Comparison of ENCODE assay signal across 24 cellular contexts in the genomic region with DNA sequence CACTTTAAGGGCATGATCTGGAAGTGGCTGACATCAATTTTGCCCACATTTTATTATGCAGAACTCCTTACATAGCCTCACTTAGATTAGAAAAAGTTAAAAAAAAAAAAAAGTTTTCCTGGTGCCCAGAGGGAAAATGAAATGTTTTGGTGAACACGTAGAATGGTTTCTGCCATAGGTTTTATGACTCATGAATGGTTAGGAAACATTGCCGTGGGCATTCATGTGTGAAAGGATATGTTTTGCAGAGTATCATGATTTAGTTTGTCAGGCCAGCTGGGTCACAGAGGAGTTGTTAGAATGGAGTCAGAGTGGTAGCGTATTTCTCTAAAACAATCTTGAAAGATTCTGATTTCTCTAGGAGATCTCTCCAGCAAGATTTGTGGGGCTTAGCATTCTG.
DNase-seq lines count a peak whose midpoint lies in the region; ATAC-seq and TF ChIP-seq lines count a peak whose summit lies in the region.
"Had no signal": no experiment of that assay in that cellular context is flagged by ENCODE, and none has a peak within 500 bp of the region (broad histone marks: within the 10 kb centered on the region; RNA-seq: fewer than 3 reads in every experiment).

No MANE protein-coding gene starts in this region.

- no peak overlapping the region for H3K4ac ChIP-seq in trophoblast cell (ENCODE audit: low read depth, low read length)

- H3K9me2 ChIP-seq in GM23338 (ENCODE audit: insufficient read depth) = no peaks in the 10 kb centered on the region

- H4K8ac ChIP-seq in trophoblast cell (ENCODE audit: low read depth, low read length) = no peak overlapping the region

- H3K27me3 Mint-ChIP-seq in activated CD4-positive, alpha-beta T cell treated with anti-CD3 and anti-CD28 coated beads for 36 hours = no peaks in the 10 kb centered on the region
- peaks cover 3% of the 10 kb centered on the region for H3K27me3 Mint-ChIP-seq in GM23338 (ENCODE audit: insufficient read depth, low read depth, poor library complexity)
- H3K27me3 Mint-ChIP-seq: activated CD4-positive, alpha-beta memory T cell treated with anti-CD3 and anti-CD28 coated beads for 36 hours; effector memory CD8-positive, alpha-beta T cell; IgD-negative memory B cell; T-helper 17 cell had no signal

- no peaks in the 10 kb centered on the region for H3K4me1 ChIP-seq in trophoblast cell (ENCODE audit: control insufficient read depth in 1 of 2, insufficient read depth in 2 of 2, low read length in 2 of 2)
- H3K4me1 ChIP-seq in GM23338 (ENCODE audit: insufficient read depth) = peaks cover 20% of the 10 kb centered on the region
- H3K4me1 ChIP-seq: BLaER1, heart left ventricle, SJCRH30 had no signal

- no peak overlapping the region for H2BK5ac ChIP-seq in trophoblast cell (ENCODE audit: low read depth, low read length, poor library complexity)

- H3K9me3 Mint-ChIP-seq in activated CD4-positive, alpha-beta T cell treated with anti-CD3 and anti-CD28 coated beads for 36 hours (ENCODE audit: low read depth) = no peaks in the 10 kb centered on the region
- H3K9me3 Mint-ChIP-seq in GM23338 = no peaks in the 10 kb centered on the region
- H3K9me3 Mint-ChIP-seq: activated CD4-positive, alpha-beta memory T cell treated with anti-CD3 and anti-CD28 coated beads for 36 hours; effector memory CD8-positive, alpha-beta T cell had no signal

- H2AFZ ChIP-seq in trophoblast cell (ENCODE audit: insufficient read depth, low read length, poor library complexity) (no peak overlapping the region), GM23338 (no peak overlapping the region)

- CTCF ChIA-PET in activated CD4-positive, alpha-beta T cell treated with anti-CD3 and anti-CD28 coated beads for 36 hours (lab: Charles Lee) = interaction anchor here (1.8 kb wide), 1 partner anchor 13 kb away, joined by 7 read pairs; no protein-coding TSS in a partner anchor

- no peaks in the 10 kb centered on the region for H3K27me3 ChIP-seq in trophoblast cell (ENCODE audit: insufficient read depth, low read length)
- H3K27me3 ChIP-seq in GM23338 (ENCODE audit: insufficient read depth) = no peaks in the 10 kb centered on the region
- H3K27me3 ChIP-seq: BLaER1, heart left ventricle, MG63, SJCRH30 had no signal

- no peak overlapping the region for H3K4me2 ChIP-seq in trophoblast cell (ENCODE audit: low read length)
- H3K4me2 ChIP-seq in GM23338 = no peak overlapping the region
- H3K4me2 ChIP-seq: BLaER1 had no signal

- no peak overlapping the region for H2BK120ac ChIP-seq in trophoblast cell (ENCODE audit: insufficient read depth, low read length, poor library complexity)

- H3K36me3 Mint-ChIP-seq in activated CD4-positive, alpha-beta T cell treated with anti-CD3 and anti-CD28 coated beads for 36 hours (ENCODE audit: low read depth) = peaks cover 6% of the 10 kb centered on the region
- no peaks in the 10 kb centered on the region for H3K36me3 Mint-ChIP-seq in GM23338 (ENCODE audit: low read depth)
- H3K36me3 Mint-ChIP-seq: activated CD4-positive, alpha-beta memory T cell treated with anti-CD3 and anti-CD28 coated beads for 36 hours had no signal

- no peaks in the 10 kb centered on the region for H3K9me3 ChIP-seq in trophoblast cell (ENCODE audit: insufficient read depth, low read depth, low read length)
- H3K9me3 ChIP-seq: BLaER1, heart left ventricle, MG63, SJCRH30 had no signal

- H4K91ac ChIP-seq in trophoblast cell (ENCODE audit: low read depth, low read length) = no peak overlapping the region

- no peaks in the 10 kb centered on the region for H3K36me3 ChIP-seq in trophoblast cell (ENCODE audit: control insufficient read depth in 1 of 2, insufficient read depth in 2 of 2, low read length in 2 of 2)
- no peaks in the 10 kb centered on the region for H3K36me3 ChIP-seq in GM23338 (ENCODE audit: insufficient read depth)
- H3K36me3 ChIP-seq: MG63, SJCRH30, WERI-Rb-1 had no signal

- H3K27ac ChIP-seq in trophoblast cell (ENCODE audit: low read depth, low read length) (no peak overlapping the region), GM23338 (ENCODE audit: low read depth) (no peak overlapping the region)
- H3K27ac ChIP-seq: 22Rv1, BLaER1, heart left ventricle, SJCRH30, WERI-Rb-1 had no signal

- POLR2A ChIA-PET in activated CD4-positive, alpha-beta T cell treated with anti-CD3 and anti-CD28 coated beads for 36 hours (lab: Charles Lee) = no interaction called here

- no peak overlapping the region for H3K18ac ChIP-seq in trophoblast cell (ENCODE audit: low read length)

- H3K4me3 Mint-ChIP-seq in activated CD4-positive, alpha-beta T cell treated with anti-CD3 and anti-CD28 coated beads for 36 hours = no peak overlapping the region
- H3K4me3 Mint-ChIP-seq in GM23338 = no peak overlapping the region
- H3K4me3 Mint-ChIP-seq: activated CD4-positive, alpha-beta memory T cell treated with anti-CD3 and anti-CD28 coated beads for 36 hours; effector memory CD8-positive, alpha-beta T cell; IgD-negative memory B cell; T-helper 17 cell had no signal

- H2BK12ac ChIP-seq in trophoblast cell (ENCODE audit: low read length) = no peak overlapping the region

- intact Hi-C loops in activated CD4-positive, alpha-beta T cell treated with anti-CD3 and anti-CD28 coated beads for 36 hours (cut with DNase I, micrococcal nuclease) = no loop called here

- TF ChIP-seq CTCF in epithelial cell of esophagus (IDR thresholded peaks at IDR 0.05; ENCODE audit: insufficient read depth, low read depth, low read length, missing control alignments) = no peak
- no peak for TF ChIP-seq CTCF in GM23338 (conservative IDR thresholded peaks at IDR 0.05; ENCODE audit: low read depth in 2 of 2)

- H3K79me2 ChIP-seq in trophoblast cell (ENCODE audit: control insufficient read depth, insufficient read depth, low read length, poor library complexity) = no peaks in the 10 kb centered on the region
- H3K79me2 ChIP-seq in GM23338 (replicated peaks; ENCODE audit: insufficient read depth) = peaks cover 2% of the 10 kb centered on the region; the same call in 1 of the 2 replicates

- H3K9ac ChIP-seq in trophoblast cell (ENCODE audit: low read length) = no peak overlapping the region
- H3K9ac ChIP-seq: BLaER1 had no signal

- H3K4me3 ChIP-seq in epithelial cell of esophagus (ENCODE audit: low read length) = no peak overlapping the region
- no peak overlapping the region for H3K4me3 ChIP-seq in trophoblast cell (ENCODE audit: low read depth, low read length)
- no peak overlapping the region for H3K4me3 ChIP-seq in GM23338
- H3K4me3 ChIP-seq: BLaER1, heart left ventricle, MG63, SJCRH30 had no signal

- H3K4me1 Mint-ChIP-seq in activated CD4-positive, alpha-beta T cell treated with anti-CD3 and anti-CD28 coated beads for 36 hours = peaks cover 9% of the 10 kb centered on the region
- peaks cover 22% of the 10 kb centered on the region for H3K4me1 Mint-ChIP-seq in GM23338
- H3K4me1 Mint-ChIP-seq: T-helper 17 cell had no signal

- H3K27ac Mint-ChIP-seq in activated CD4-positive, alpha-beta T cell treated with anti-CD3 and anti-CD28 coated beads for 36 hours = no peak overlapping the region
- no peak overlapping the region for H3K27ac Mint-ChIP-seq in GM23338
- H3K27ac Mint-ChIP-seq: activated CD4-positive, alpha-beta memory T cell treated with anti-CD3 and anti-CD28 coated beads for 36 hours; effector memory CD8-positive, alpha-beta T cell; IgD-negative memory B cell; T-helper 17 cell had no signal

- H3K79me1 ChIP-seq in trophoblast cell (ENCODE audit: low read length) = no peaks in the 10 kb centered on the region

- WGBS in trophoblast cell (ENCODE audit: extremely low coverage, insufficient coverage, insufficient read length) = no CpG with 5 or more reads among the region's 3 CpGs

- no peaks in the 10 kb centered on the region for H4K20me1 ChIP-seq in GM23338 (replicated peaks; ENCODE audit: insufficient read depth)

- ATAC-seq in activated CD4-positive, alpha-beta T cell treated with anti-CD3 and anti-CD28 coated beads for 36 hours = peak; percentile 42
- ATAC-seq in HG02981 (IDR thresholded peaks at IDR 0.05; ENCODE audit: unreplicated experiment) (no peak), GM23338 (no peak)
- ATAC-seq: effector memory CD8-positive, alpha-beta T cell; heart left ventricle; T-helper 17 cell had no signal

- H3F3A ChIP-seq in GM23338 (replicated peaks; ENCODE audit: low read depth) = no peaks in the 10 kb centered on the region

- no peak overlapping the region for H3K14ac ChIP-seq in trophoblast cell (ENCODE audit: low read length)

- DNase-seq in activated CD4-positive, alpha-beta T cell treated with anti-CD3 and anti-CD28 coated beads for 36 hours = no peak
- no peak for DNase-seq in activated CD4-positive, alpha-beta T cell treated with anti-CD3 and anti-CD28 coated beads for 48 hours
- peak; percentile 42 for DNase-seq in T1000 (lab: John Stamatoyannopoulos, UW)
- DNase-seq in epithelial cell of esophagus (ENCODE audit: low read depth) = peak; percentile 94
- DNase-seq in trophoblast cell = peak; percentile 84 to 98
- no peak for DNase-seq in GM23338 (ENCODE audit: low spot score)
- no peak for DNase-seq in NCI-H187 (lab: John Stamatoyannopoulos, UW)
- DNase-seq: activated CD4-positive, alpha-beta memory T cell treated with anti-CD3 and anti-CD28 coated beads for 36 hours; activated naive CD4-positive, alpha-beta T cell treated with Interleukin-2 at 50 U/mL for 16 hours; effector memory CD8-positive, alpha-beta T cell; GDM1; heart left ventricle; MG63; NCI-H1436 treated with DMSO at 0.1 percent for 48 hours; NCI-H2171 treated with DMSO at 0.1 percent for 48 hours; NCI-H748 treated with DMSO at 0.1 percent for 48 hours; SJCRH30; stimulated activated CD4-positive, alpha-beta T cell treated with anti-CD3 and anti-CD28 coated beads, Interleukin-4, amount 100 ng/mL, for 24 hours; T-helper 17 cell; WERI-Rb-1 had no signal

- no peak overlapping the region for H3K23ac ChIP-seq in trophoblast cell (ENCODE audit: low read length)

- H4K12ac ChIP-seq in trophoblast cell (ENCODE audit: low read depth, low read length) = no peak overlapping the region

- no peak overlapping the region for H2AK5ac ChIP-seq in trophoblast cell (ENCODE audit: low read length)

Comparison
In these comparisons a context has a peak if more than half of its experiments do, and no peak if none do; other contexts are left out.
1. DNase-seq: peak in T1000 (single experiment), epithelial cell of esophagus (single experiment) and trophoblast cell (2 of 2); none in activated CD4-positive, alpha-beta T cell treated with anti-CD3 and anti-CD28 coated beads for 36 hours (single experiment), activated CD4-positive, alpha-beta T cell treated with anti-CD3 and anti-CD28 coated beads for 48 hours (single experiment), GM23338 (single experiment) and NCI-H187 (0 of 2).